8 cellular contexts compared by ENCODE assay signal in genomic region chr14:24231263-24232120, GRCh38. TPM values are rescaled to one million over a fixed set of nuclear protein-coding genes. Genes with fewer than 3 reads are reported as not detected.
DNase-seq lines count a peak whose midpoint lies in the region.

No MANE protein-coding gene starts in this region.

- H3K4me2 ChIP-seq in GM23248 (ENCODE audit: unreplicated experiment) (peak overlapping the region; percentile 94), neuronal stem cell (ENCODE audit: insufficient read depth, low read length, poor library complexity, severe bottlenecking) (peak overlapping the region; percentile 90)

- H3K36me3 Mint-ChIP-seq in CD4-positive, alpha-beta memory T cell: peaks cover 20 to 50% of the 10 kb centered on the region in 2 donors

- H2AK5ac ChIP-seq in neuronal stem cell (ENCODE audit: low read depth, low read length): peak overlapping the region; percentile 12

- no peak overlapping the region for H2BK120ac ChIP-seq in neuronal stem cell (ENCODE audit: low read depth, low read length)

- peak overlapping the region; percentile 97 to 99 (median 98) for H3K4me3 Mint-ChIP-seq in CD4-positive, alpha-beta memory T cell

- H2AFZ ChIP-seq in GM23248 (peak overlapping the region; percentile 80), neuronal stem cell (ENCODE audit: low read length) (peak overlapping the region; percentile 99)

- no peaks in the 10 kb centered on the region for H3K9me2 ChIP-seq in GM23248 (ENCODE audit: insufficient read depth)

- no peaks in the 10 kb centered on the region for H3K9me3 Mint-ChIP-seq in CD4-positive, alpha-beta memory T cell

- no peaks in the 10 kb centered on the region for H3K9me3 ChIP-seq in CD4-positive, alpha-beta memory T cell (ENCODE audit: control insufficient read depth in 1 of 2, low read length in 2 of 2)
- H3K9me3 ChIP-seq in GM23248 (ENCODE audit: low read depth) (no peaks in the 10 kb centered on the region), SK-N-MC (ENCODE audit: low read depth, low read length) (no peaks in the 10 kb centered on the region), neuronal stem cell (replicated peaks in 1 of 2; ENCODE audit: control insufficient read depth in 2 of 2, insufficient read depth in 1 of 2, low read depth in 1 of 2, low read length in 2 of 2) (no peaks in the 10 kb centered on the region)

- 5 to 8% methylated on average over 22 to 23 of the region's 23 CpGs for WGBS in GM23248 (ENCODE audit: low coverage in 1 of 2, low lambda C conversion rate in 2 of 2, missing lambda C conversion rate in 2 of 2), 2 experiments
- WGBS in neuronal stem cell (ENCODE audit: extremely low coverage in 2 of 2, insufficient read length in 2 of 2, insufficient replicate concordance in 1 of 2), 2 donors: 100% methylated on average over 1 of the region's 23 CpGs; no CpG with 5 or more reads in 1 of the 2 donors

- CTCF ChIA-PET in CD4-positive, alpha-beta memory T cell (lab: Charles Lee; ENCODE audit: partially characterized antibody): interaction anchor here (0.9 to 1.4 kb wide), 7 partner anchors 11 to 200 kb away, joined by 3 to 6 read pairs (median 4); partner anchors contain the start of genes CIDEB, IPO4 and MDP1

- peaks cover 48% of the 10 kb centered on the region for H3K4me1 ChIP-seq in CD4-positive, alpha-beta memory T cell (ENCODE audit: insufficient read depth, low read length)
- H3K4me1 ChIP-seq in GM23248 (ENCODE audit: insufficient read depth) (peaks cover 21% of the 10 kb centered on the region), neuronal stem cell (ENCODE audit: control insufficient read depth in 2 of 2, insufficient read depth in 1 of 2, low read depth in 1 of 2, low read length in 2 of 2) (peaks cover 9 to 11% of the 10 kb centered on the region in 2 donors)

- H3K27ac Mint-ChIP-seq in CD4-positive, alpha-beta memory T cell: peak overlapping the region; percentile 95 to 99 (median 97)

- H3F3A ChIP-seq in GM23248 (ENCODE audit: insufficient read depth): peaks cover 11% of the 10 kb centered on the region

- peaks cover 29% of the 10 kb centered on the region for H3K36me3 ChIP-seq in CD4-positive, alpha-beta memory T cell (ENCODE audit: insufficient read depth, low read length)
- H3K36me3 ChIP-seq in GM23248 (ENCODE audit: low read depth) (peaks cover 12% of the 10 kb centered on the region), SK-N-MC (ENCODE audit: insufficient read depth, low read length) (peaks cover 36% of the 10 kb centered on the region), neuronal stem cell (replicated peaks in 1 of 2; ENCODE audit: control insufficient read depth in 2 of 2, insufficient read depth in 2 of 2, low read length in 2 of 2) (peaks cover 9 to 49% of the 10 kb centered on the region in 2 donors)

- peaks cover 91% of the 10 kb centered on the region for H3K79me2 ChIP-seq in GM23248 (ENCODE audit: insufficient read depth)

- intact Hi-C loops in CD4-positive, alpha-beta memory T cell (cut with micrococcal nuclease): loop anchor here (1.0 to 2.0 kb wide), 8 partner anchors 11 to 211 kb away; partner anchors contain the start of genes DCAF11, EMC9, IPO4 and MDP1

- no peaks in the 10 kb centered on the region for H4K20me1 ChIP-seq in GM23248 (ENCODE audit: insufficient read depth)

- H3K9ac ChIP-seq in GM23248 (peak overlapping the region; percentile 91), SK-N-MC (ENCODE audit: insufficient read length) (peak overlapping the region; percentile 93), neuronal stem cell (ENCODE audit: low read depth, low read length, poor library complexity) (peak overlapping the region; percentile 78)

- peak overlapping the region; percentile 8 for H3K23ac ChIP-seq in neuronal stem cell (ENCODE audit: low read depth, low read length, poor library complexity)

- H3K27me3 ChIP-seq in CD4-positive, alpha-beta memory T cell (ENCODE audit: insufficient read depth, low read length): no peaks in the 10 kb centered on the region
- H3K27me3 ChIP-seq in GM23248 (replicated peaks; ENCODE audit: insufficient read depth) (no peaks in the 10 kb centered on the region), neuronal stem cell (ENCODE audit: control insufficient read depth in 3 of 3, insufficient read depth in 3 of 3, low read depth in 1 of 3, low read length in 3 of 3) (no peaks in the 10 kb centered on the region)

- no peak overlapping the region for H3K4ac ChIP-seq in neuronal stem cell (ENCODE audit: low read length)

- H2BK5ac ChIP-seq in neuronal stem cell (ENCODE audit: low read length): peak overlapping the region; percentile 14

- POLR2A ChIA-PET in CD4-positive, alpha-beta memory T cell (lab: Charles Lee; ENCODE audit: partially characterized antibody): interaction anchor here (0.7 to 3.1 kb wide), 8 partner anchors 10 to 69 kb away, joined by 3 to 70 read pairs (median 6); partner anchors contain the start of genes IPO4, MDP1 and TINF2

- H4K91ac ChIP-seq in neuronal stem cell (ENCODE audit: low read depth, low read length, poor library complexity): no peak overlapping the region

- peaks cover 5% of the 10 kb centered on the region for H3K79me1 ChIP-seq in neuronal stem cell (ENCODE audit: low read depth, low read length)

- H2BK15ac ChIP-seq in neuronal stem cell (ENCODE audit: low read length): no peak overlapping the region

- H2BK12ac ChIP-seq in neuronal stem cell (ENCODE audit: low read length): no peak overlapping the region

- in situ Hi-C loops in GM23248 (cut with MboI): no loop called here

- H3K27me3 Mint-ChIP-seq in CD4-positive, alpha-beta memory T cell: no peaks in the 10 kb centered on the region

- DNase-seq in CD4-positive, alpha-beta memory T cell: peak in 4 of 5 donors; percentile 22 to 60 (median 34)
- DNase-seq in GM23248 (peak; percentile 31), SK-N-MC (ENCODE audit: low read depth, low spot score) (no peak), epithelial cell of prostate (ENCODE audit: low read depth, low spot score) (no peak), neuronal stem cell (ENCODE audit: low spot score) (no peak), DMS153 (lab: John Stamatoyannopoulos, UW) (no peak), NCI-H1436 treated with DMSO at 0.1 percent for 48 hours (lab: John Stamatoyannopoulos, UW) (no peak), pons (ENCODE audit: low spot score) (no peak)

- no peak overlapping the region for H3K14ac ChIP-seq in neuronal stem cell (ENCODE audit: low read length)

- no peak overlapping the region for H4K8ac ChIP-seq in neuronal stem cell (ENCODE audit: low read depth, low read length)

- peak overlapping the region; percentile 74 for H3K18ac ChIP-seq in neuronal stem cell (ENCODE audit: low read length)

- H3K4me3 ChIP-seq in CD4-positive, alpha-beta memory T cell (ENCODE audit: low read length in 2 of 2): peak overlapping the region; percentile 100
- H3K4me3 ChIP-seq in GM23248: peak overlapping the region; percentile 77
- H3K4me3 ChIP-seq in SK-N-MC: peak overlapping the region; percentile 98
- peak overlapping the region; percentile 86 to 87 for H3K4me3 ChIP-seq in neuronal stem cell (ENCODE audit: low read length in 2 of 2)

- peak overlapping the region; percentile 88 for H3K27ac ChIP-seq in CD4-positive, alpha-beta memory T cell (ENCODE audit: low read depth, low read length)
- peak overlapping the region; percentile 56 for H3K27ac ChIP-seq in GM23248
- H3K27ac ChIP-seq in SK-N-MC: peak overlapping the region; percentile 92
- H3K27ac ChIP-seq in epithelial cell of prostate: peak overlapping the region; percentile 98
- peak overlapping the region; percentile 26 for H3K27ac ChIP-seq in neuronal stem cell (replicated peaks; ENCODE audit: low read length)

- H3K4me1 Mint-ChIP-seq in CD4-positive, alpha-beta memory T cell: peaks cover 45 to 71% (median 56%) of the 10 kb centered on the region in 4 donors

RNA-seq across cellular contexts. Expression of gene NEDD8, which starts 0.7 kb away (rescaled TPM):
- 100 to 1,000 TPM; 116 to 127 TPM for total RNA-seq in CD4-positive, alpha-beta memory T cell
- polyA plus RNA-seq in CD4-positive, alpha-beta memory T cell: 100 to 1,000 TPM; 351 to 425 TPM
- 138 and 161 TPM in 2 replicates for total RNA-seq in GM23248 (2014; rRNA removed; shearing (Covaris generic))
- 326 and 342 TPM in 2 replicates for polyA plus RNA-seq in GM23248 (2016; fragmentation: Nextera tagmentation; extraction: Ambion mirVana)
- polyA plus RNA-seq in neuronal stem cell (2013, experiment 1 of 2): 312 TPM
- 307 TPM for polyA plus RNA-seq in neuronal stem cell (2013, experiment 2 of 2)

RNA-seq across cellular contexts. Expression of gene GMPR2, which starts 1.2 kb away (rescaled TPM):
- 10 to 100 TPM; 91.0 to 95.8 TPM for total RNA-seq in CD4-positive, alpha-beta memory T cell
- 100 to 1,000 TPM; 103 to 116 TPM for polyA plus RNA-seq in CD4-positive, alpha-beta memory T cell
- total RNA-seq in GM23248 (2014; rRNA removed; shearing (Covaris generic)): 70.9 and 98.0 TPM in 2 replicates
- 55.0 and 58.9 TPM in 2 replicates for polyA plus RNA-seq in GM23248 (2016; fragmentation: Nextera tagmentation; extraction: Ambion mirVana)
- polyA plus RNA-seq in neuronal stem cell (2013, experiment 1 of 2): 59.3 TPM
- polyA plus RNA-seq in neuronal stem cell (2013, experiment 2 of 2): 60.1 TPM

RNA-seq across cellular contexts. Expression of gene TINF2, which starts 10.9 kb away (rescaled TPM):
- 100 to 1,000 TPM; 131 to 132 TPM for total RNA-seq in CD4-positive, alpha-beta memory T cell
- polyA plus RNA-seq in CD4-positive, alpha-beta memory T cell: 100 to 1,000 TPM; 151 to 169 TPM
- 32.5 and 41.2 TPM in 2 replicates for total RNA-seq in GM23248 (2014; rRNA removed; shearing (Covaris generic))
- 43.6 and 52.4 TPM in 2 replicates for polyA plus RNA-seq in GM23248 (2016; fragmentation: Nextera tagmentation; extraction: Ambion mirVana)
- polyA plus RNA-seq in neuronal stem cell (2013, experiment 1 of 2): 62.9 TPM
- 61.9 TPM for polyA plus RNA-seq in neuronal stem cell (2013, experiment 2 of 2)

RNA-seq across cellular contexts. Expression of gene MDP1, which starts 15.6 kb away (rescaled TPM):
- total RNA-seq in CD4-positive, alpha-beta memory T cell: 10 to 100 TPM; 12.5 to 15.3 TPM
- 10 to 100 TPM; 27.3 to 28.1 TPM for polyA plus RNA-seq in CD4-positive, alpha-beta memory T cell
- 8.2 and 19.2 TPM in 2 replicates for total RNA-seq in GM23248 (2014; rRNA removed; shearing (Covaris generic))
- 20.0 and 23.3 TPM in 2 replicates for polyA plus RNA-seq in GM23248 (2016; fragmentation: Nextera tagmentation; extraction: Ambion mirVana)
- polyA plus RNA-seq in neuronal stem cell (2013, experiment 1 of 2): 26.4 TPM
- polyA plus RNA-seq in neuronal stem cell (2013, experiment 2 of 2): 28.7 TPM

RNA-seq across cellular contexts. Expression of gene CHMP4A, which starts 18.2 kb away (rescaled TPM):
- total RNA-seq in CD4-positive, alpha-beta memory T cell: 100 to 1,000 TPM in 1 of 2 experiments, 10 to 100 TPM in 1; 99.3 to 101 TPM
- polyA plus RNA-seq in CD4-positive, alpha-beta memory T cell: 100 to 1,000 TPM; 164 to 194 TPM
- total RNA-seq in GM23248 (2014; rRNA removed; shearing (Covaris generic)): 18.5 and 32.1 TPM in 2 replicates
- polyA plus RNA-seq in GM23248 (2016; fragmentation: Nextera tagmentation; extraction: Ambion mirVana): 75.7 and 81.6 TPM in 2 replicates
- polyA plus RNA-seq in neuronal stem cell (2013, experiment 1 of 2): 23.5 TPM
- 23.9 TPM for polyA plus RNA-seq in neuronal stem cell (2013, experiment 2 of 2)

Comparison
In these comparisons a context has a peak if more than half of its experiments do, and no peak if none do; other contexts are left out.
1. DNase-seq: peak in CD4-positive, alpha-beta memory T cell (4 of 5) and GM23248 (single experiment); none in SK-N-MC (single experiment), epithelial cell of prostate (single experiment), neuronal stem cell (single experiment), DMS153 (single experiment), NCI-H1436 treated with DMSO at 0.1 percent for 48 hours (single experiment) and pons (single experiment).
2. H3K27ac ChIP-seq: peak in every context shown above with its lines; median percentile 98 in epithelial cell of prostate; 92 in SK-N-MC; 88 in CD4-positive, alpha-beta memory T cell; 56 in GM23248; 26 in neuronal stem cell.
3. Peak in every context shown above with its lines, with median percentiles within 50 percentile points of each other: H3K4me3 ChIP-seq and H3K9ac ChIP-seq.